20 cellular contexts compared by ENCODE assay signal in the genomic region with DNA sequence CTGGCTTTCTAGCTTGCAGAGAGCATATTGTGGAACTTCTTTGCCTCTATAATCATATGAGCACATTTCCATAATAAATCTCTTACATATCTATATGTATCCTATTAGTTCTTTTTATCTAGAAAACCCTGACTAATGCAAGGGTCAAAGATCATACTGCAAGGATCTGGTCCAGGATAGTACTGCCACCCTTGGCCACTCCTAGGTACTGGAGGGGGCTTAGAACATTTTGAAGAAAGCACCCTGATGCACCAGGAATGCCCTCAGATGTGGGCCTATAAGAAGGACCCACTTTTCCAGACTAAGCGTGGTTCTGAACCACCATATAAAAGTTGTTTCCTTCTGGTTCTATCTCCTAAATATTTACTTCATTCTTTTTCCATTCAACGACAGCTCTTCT. TPM values are rescaled to one million over a fixed set of nuclear protein-coding genes. Genes with fewer than 3 reads are reported as not detected.
A peak's percentile ranks its signal among the peaks of the same experiment; 100 is the strongest.
DNase-seq lines count a peak whose midpoint lies in the region; ATAC-seq and TF ChIP-seq lines count a peak whose summit lies in the region.
"Had no signal": no experiment of that assay in that cellular context is flagged by ENCODE, and none has a peak within 500 bp of the region (broad histone marks: within the 10 kb centered on the region; RNA-seq: fewer than 3 reads in every experiment).

No MANE protein-coding gene starts in this region.

- H3K27me3 Mint-ChIP-seq in progenitor cell of endocrine pancreas: no peaks in the 10 kb centered on the region
- H3K27me3 Mint-ChIP-seq: CD8-positive, alpha-beta memory T cell had no signal

- no peaks in the 10 kb centered on the region for H3K36me3 Mint-ChIP-seq in progenitor cell of endocrine pancreas (ENCODE audit: insufficient read depth)
- H3K36me3 Mint-ChIP-seq: activated naive CD4-positive, alpha-beta T cell treated with anti-CD3 and anti-CD28 coated beads, Interleukin-2, amount 50 U/mL, for 72 hours; natural killer cell had no signal

- H3K4me1 Mint-ChIP-seq in progenitor cell of endocrine pancreas (ENCODE audit: low read depth): no peaks in the 10 kb centered on the region
- H3K4me1 Mint-ChIP-seq: CD8-positive, alpha-beta memory T cell; natural killer cell had no signal

- no peak overlapping the region for H3K27ac Mint-ChIP-seq in progenitor cell of endocrine pancreas
- H3K27ac Mint-ChIP-seq: activated naive CD4-positive, alpha-beta T cell treated with anti-CD3 and anti-CD28 coated beads, Interleukin-2, amount 50 U/mL, for 72 hours; activated T-cell treated with anti-CD3 and anti-CD28 coated beads, Interleukin-2, amount 50 U/mL, for 72 hours; CD8-positive, alpha-beta memory T cell; natural killer cell had no signal

- peak; percentile 8; the same call in 1 of the 2 replicates for TF ChIP-seq CTCF in GM12874 (IDR thresholded peaks at IDR 0.05; ENCODE audit: insufficient read depth, low read depth, low read length)
- TF ChIP-seq CTCF in astrocyte of the cerebellum (IDR thresholded peaks at IDR 0.05; ENCODE audit: low read depth, low read length, missing control alignments): peak; percentile 6
- peak; percentile 18 for TF ChIP-seq CTCF in progenitor cell of endocrine pancreas (IDR thresholded peaks at IDR 0.05; ENCODE audit: unreplicated experiment)

- H3K4me3 Mint-ChIP-seq in progenitor cell of endocrine pancreas (ENCODE audit: low read depth): no peak overlapping the region
- H3K4me3 Mint-ChIP-seq: activated T-cell treated with anti-CD3 and anti-CD28 coated beads, Interleukin-2, amount 50 U/mL, for 72 hours; CD8-positive, alpha-beta memory T cell; natural killer cell had no signal

- in situ Hi-C loops in astrocyte of the cerebellum (cut with HindIII; ENCODE audit: low sequenced_read_pairs): no loop called here

- DNase-seq in astrocyte of the cerebellum (ENCODE audit: low read depth) (no peak), progenitor cell of endocrine pancreas (ENCODE audit: low spot score, unreplicated experiment) (no peak), DMS114 treated with DMSO at 0.1 percent for 48 hours (lab: John Stamatoyannopoulos, UW; ENCODE audit: unreplicated experiment) (no peak), NCI-H1694 treated with DMSO at 0.1 percent for 48 hours (lab: John Stamatoyannopoulos, UW) (no peak)
- DNase-seq: activated CD4-positive, CD25-positive, alpha-beta regulatory T cell treated with anti-CD3 and anti-CD28 coated beads, Interleukin-2, amount 50 U/mL, for 72 hours; activated CD8-positive, alpha-beta memory T cell treated with anti-CD3 and anti-CD28 coated beads for 24 hours; activated T-cell treated with anti-CD3 and anti-CD28 coated beads, Interleukin-2, amount 50 U/mL, for 72 hours; CD8-positive, alpha-beta memory T cell; glutamatergic neuron; natural killer cell; NCI-H1105; NCI-H2081 treated with DMSO at 0.1 percent for 48 hours; stimulated activated CD4-positive, alpha-beta T cell treated with anti-CD3 and anti-CD28 coated beads, Interleukin-2, amount 100 ng/mL, for 24 hours; stimulated activated naive CD4-positive, alpha-beta T cell; tibial artery had no signal

- H3K4me3 ChIP-seq in astrocyte of the cerebellum (ENCODE audit: low read depth, low read length): no peak overlapping the region
- H3K4me3 ChIP-seq: tibial artery had no signal

- peak; percentile 54 for ATAC-seq in HG02981 (IDR thresholded peaks at IDR 0.05; ENCODE audit: unreplicated experiment)
- ATAC-seq in HG02642 (IDR thresholded peaks at IDR 0.05; ENCODE audit: poor library complexity, unreplicated experiment): no peak
- ATAC-seq: activated naive CD4-positive, alpha-beta T cell treated with anti-CD3 and anti-CD28 coated beads, Interleukin-2, amount 50 U/mL, for 72 hours; activated T-cell treated with anti-CD3 and anti-CD28 coated beads, Interleukin-2, amount 50 U/mL, for 72 hours; left lobe of liver; natural killer cell had no signal

- H3K9me3 Mint-ChIP-seq in progenitor cell of endocrine pancreas (ENCODE audit: low read depth): no peaks in the 10 kb centered on the region
- H3K9me3 Mint-ChIP-seq: activated naive CD4-positive, alpha-beta T cell treated with anti-CD3 and anti-CD28 coated beads, Interleukin-2, amount 50 U/mL, for 72 hours; activated T-cell treated with anti-CD3 and anti-CD28 coated beads, Interleukin-2, amount 50 U/mL, for 72 hours; CD8-positive, alpha-beta memory T cell; natural killer cell had no signal

RNA-seq across cellular contexts. Expression of a gene that starts 14.6 kb away (rescaled TPM):
- total RNA-seq in progenitor cell of endocrine pancreas: 69.7 and 75.3 TPM in 2 replicates
